In genomic region chr5:170612256-170612656, GRCh38 we compare ENCODE assay signal across 1 cellular context.
TF ChIP-seq lines count a peak whose summit lies in the region.

No MANE protein-coding gene starts in this region.

TF ChIP-seq in GM23338, 12 proteins besides CTCF, POLR2A, EP300 and RAD21 (continued from another document):
- TF ChIP-seq ZNF462 (CRISPR knock-in tag; IDR thresholded peaks at IDR 0.05) (peak; percentile 84), ZNF114 (CRISPR knock-in tag; IDR thresholded peaks at IDR 0.05) (no peak), POLR2AphosphoS5 (IDR thresholded peaks at IDR 0.05; ENCODE audit: low read depth) (peak; percentile 31; the same call in 1 of the 2 replicates), REST (IDR thresholded peaks at IDR 0.05; ENCODE audit: unreplicated experiment) (no peak)
